ENCODE assay signal across 2 cellular contexts in genomic region chr4:141258558-141258957, GRCh38.
TF ChIP-seq lines count a peak whose summit lies in the region.

No MANE protein-coding gene starts in this region.

TF ChIP-seq in Ishikawa, 13 proteins besides CTCF, POLR2A, EP300 and RAD21 (continued from another document):
- TF ChIP-seq MAX (IDR thresholded peaks at IDR 0.05), result no peak
- TF ChIP-seq NFIC (IDR thresholded peaks at IDR 0.05), result no peak
- TF ChIP-seq FOXM1 (IDR thresholded peaks at IDR 0.05; ENCODE audit: borderline replicate concordance, low read depth), result no peak
- TF ChIP-seq USF1 (IDR thresholded peaks at IDR 0.05), result no peak
- TF ChIP-seq TAF1 (IDR thresholded peaks at IDR 0.05; ENCODE audit: low read depth), result no peak
- no peak for TF ChIP-seq EGR1 (IDR thresholded peaks at IDR 0.05)
- no peak for TF ChIP-seq TEAD4 (IDR thresholded peaks at IDR 0.05)

TF ChIP-seq in WTC11, 78 proteins besides CTCF, POLR2A, EP300 and RAD21 (continued from another document):
- TF ChIP-seq SMAD4 (CRISPR knock-in tag; IDR thresholded peaks at IDR 0.05) (no peak), ZNF512 (CRISPR knock-in tag; IDR thresholded peaks at IDR 0.05; ENCODE audit: borderline replicate concordance) (no peak), ZNF263 (CRISPR knock-in tag; IDR thresholded peaks at IDR 0.05; ENCODE audit: low read depth) (no peak)
